In the genomic region with DNA sequence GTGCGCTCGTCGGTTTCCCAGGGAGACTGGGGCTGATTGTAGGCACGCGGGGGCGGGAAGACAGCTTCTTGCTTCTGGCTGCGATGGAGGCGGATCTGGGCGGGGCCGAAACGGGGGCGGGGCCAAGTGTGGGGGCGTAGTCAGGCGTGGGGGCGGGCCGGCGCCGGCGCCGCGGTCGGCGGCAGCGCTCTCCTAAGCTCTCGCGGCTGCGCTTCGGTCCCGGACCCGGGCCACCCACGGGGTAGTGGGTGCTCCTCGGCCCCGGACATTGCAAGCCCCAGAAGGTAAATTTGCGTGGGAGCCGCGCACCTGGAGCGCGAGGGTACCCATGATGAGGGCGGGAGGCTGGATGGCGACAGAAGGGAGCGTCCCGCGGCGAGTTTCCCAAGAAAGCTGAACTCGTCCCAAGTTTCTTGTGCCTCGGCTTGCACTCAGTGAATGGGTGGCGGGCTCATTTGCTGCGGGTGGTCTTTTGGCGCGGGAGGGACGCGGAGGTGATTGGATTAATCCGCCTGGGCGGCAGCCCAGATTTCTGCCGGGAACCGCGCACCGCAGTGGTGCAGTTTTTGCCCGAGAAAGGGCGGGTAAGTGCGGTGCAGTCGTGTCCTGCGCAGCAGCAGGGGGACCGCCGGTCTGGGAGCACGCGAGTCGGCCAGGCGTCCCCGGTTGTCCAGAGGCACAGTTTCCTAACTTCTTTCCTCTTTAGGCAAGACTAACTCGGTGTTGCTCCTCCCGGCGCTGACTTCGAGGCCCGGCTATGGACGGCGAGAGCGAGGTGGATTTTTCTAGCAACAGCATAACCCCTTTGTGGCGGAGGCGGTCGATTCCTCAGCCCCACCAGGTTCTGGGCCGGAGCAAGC, we compare ENCODE assay signal across 8 cellular contexts. TPM values are rescaled to one million over a fixed set of nuclear protein-coding genes. Genes with fewer than 3 reads are reported as not detected.
DNase-seq lines count a peak whose midpoint lies in the region; ATAC-seq and TF ChIP-seq lines count a peak whose summit lies in the region.

A gene with protein sequence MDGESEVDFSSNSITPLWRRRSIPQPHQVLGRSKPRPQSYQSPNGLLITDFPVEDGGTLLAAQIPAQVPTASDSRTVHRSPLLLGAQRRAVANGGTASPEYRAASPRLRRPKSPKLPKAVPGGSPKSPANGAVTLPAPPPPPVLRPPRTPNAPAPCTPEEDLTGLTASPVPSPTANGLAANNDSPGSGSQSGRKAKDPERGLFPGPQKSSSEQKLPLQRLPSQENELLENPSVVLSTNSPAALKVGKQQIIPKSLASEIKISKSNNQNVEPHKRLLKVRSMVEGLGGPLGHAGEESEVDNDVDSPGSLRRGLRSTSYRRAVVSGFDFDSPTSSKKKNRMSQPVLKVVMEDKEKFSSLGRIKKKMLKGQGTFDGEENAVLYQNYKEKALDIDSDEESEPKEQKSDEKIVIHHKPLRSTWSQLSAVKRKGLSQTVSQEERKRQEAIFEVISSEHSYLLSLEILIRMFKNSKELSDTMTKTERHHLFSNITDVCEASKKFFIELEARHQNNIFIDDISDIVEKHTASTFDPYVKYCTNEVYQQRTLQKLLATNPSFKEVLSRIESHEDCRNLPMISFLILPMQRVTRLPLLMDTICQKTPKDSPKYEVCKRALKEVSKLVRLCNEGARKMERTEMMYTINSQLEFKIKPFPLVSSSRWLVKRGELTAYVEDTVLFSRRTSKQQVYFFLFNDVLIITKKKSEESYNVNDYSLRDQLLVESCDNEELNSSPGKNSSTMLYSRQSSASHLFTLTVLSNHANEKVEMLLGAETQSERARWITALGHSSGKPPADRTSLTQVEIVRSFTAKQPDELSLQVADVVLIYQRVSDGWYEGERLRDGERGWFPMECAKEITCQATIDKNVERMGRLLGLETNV (plus strand): TSS at position 155 of the 860 bp plus-strand sequence. CDS start 603 bp downstream, at position 758.

- DNase-seq in CD14-positive monocyte (ENCODE audit: low spot score) (peak; percentile 69), HUDEP-2 (lab: John Stamatoyannopoulos, UW; ENCODE audit: unreplicated experiment in 76 of 76) (peak in 57 of 76 experiments; percentile 1 to 77 (median 41)), SHP77 treated with DMSO at 0.1 percent for 48 hours (lab: John Stamatoyannopoulos, UW) (peak; percentile 32), germinal center (ENCODE audit: low spot score) (peak; percentile 89), occipital lobe (lab: John Stamatoyannopoulos, UW) (peak; percentile 68), substantia nigra (lab: John Stamatoyannopoulos, UW) (peak in 47 of 49 donors; percentile 23 to 87 (median 66))
- peak; percentile 3 to 60 (median 34) for DNase-seq in activated naive CD4-positive, alpha-beta T cell (lab: John Stamatoyannopoulos, UW)

- H3K4me1 Mint-ChIP-seq in CD14-positive monocyte: peaks cover 27% of the 10 kb centered on the region

- peak within 1 kb of the TSS; percentile 36 for H3K27ac ChIP-seq in substantia nigra (ENCODE audit: low read depth, low read length, poor library complexity, severe bottlenecking)

- TF ChIP-seq CTCF in CD14-positive monocyte (IDR thresholded peaks at IDR 0.05): no peak

- H3K27me3 Mint-ChIP-seq in CD14-positive monocyte (ENCODE audit: low read depth in 3 of 3): peaks cover 52 to 59% (median 57%) of the 10 kb centered on the region in 3 donors

- intact Hi-C loops in CD14-positive monocyte (cut with micrococcal nuclease): no loop called here

- peaks cover 5% of the 10 kb centered on the region in 2 donors for H3K36me3 Mint-ChIP-seq in CD14-positive monocyte

- H3K9me3 Mint-ChIP-seq in CD14-positive monocyte: peaks cover 0 to 19% (median 5%) of the 10 kb centered on the region in 7 donors

- H3K27ac Mint-ChIP-seq in CD14-positive monocyte: peak within 1 kb of the TSS in 3 of 7 donors; percentile 25 to 60 (median 40)

- peak; percentile 63 for ATAC-seq in GM19467 (IDR thresholded peaks at IDR 0.05; ENCODE audit: unreplicated experiment)

- H3K4me3 Mint-ChIP-seq in CD14-positive monocyte: peak within 1 kb of the TSS; percentile 88 to 89

RNA-seq across cellular contexts. Expression of the gene that starts here (rescaled TPM):
- polyA plus RNA-seq in CD14-positive monocyte: not detected
- 9.0 TPM for total RNA-seq in occipital lobe

Comparison
In these comparisons a context has a peak if more than half of its experiments do, and no peak if none do; other contexts are left out.
1. Peak in every context shown above with its lines: DNase-seq, ATAC-seq and H3K27ac ChIP-seq.
2. Peak in DNase-seq in CD14-positive monocyte; RNA of the gene not detected or under 1 TPM.
3. DNase-seq: peak in every context shown above with its lines; median percentile 89 in germinal center; 69 in CD14-positive monocyte; 68 in occipital lobe; 66 in substantia nigra; 41 in HUDEP-2; 34 in activated naive CD4-positive, alpha-beta T cell; 32 in SHP77 treated with DMSO at 0.1 percent for 48 hours.